Comparison of ENCODE assay signal across 8 cellular contexts in the genomic region with DNA sequence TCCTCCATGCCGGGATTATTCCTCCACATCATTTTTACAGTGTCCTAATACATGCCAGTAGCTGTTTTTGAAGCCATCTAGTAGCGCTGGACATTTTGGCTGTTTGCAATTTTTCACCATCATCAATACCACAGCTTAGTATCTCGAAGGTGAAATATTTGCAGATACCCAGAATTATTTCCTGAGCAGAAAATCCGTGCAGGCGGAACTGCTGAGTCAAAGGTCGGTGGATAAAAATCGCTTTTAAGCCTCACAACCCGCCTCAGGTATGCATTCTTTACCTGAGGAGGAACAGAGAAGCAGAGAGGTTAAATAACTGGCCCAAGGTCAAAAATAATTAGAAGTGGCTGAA. TPM values are rescaled to one million over a fixed set of nuclear protein-coding genes. Genes with fewer than 3 reads are reported as not detected.
DNase-seq lines count a peak whose midpoint lies in the region; ATAC-seq and TF ChIP-seq lines count a peak whose summit lies in the region.

No MANE protein-coding gene starts in this region.

- H3K9me3 ChIP-seq in iPS-20b (ENCODE audit: insufficient read depth, low read depth, low read length) = no peaks in the 10 kb centered on the region
- H3K9me3 ChIP-seq in stomach = no peaks in the 10 kb centered on the region

- peak overlapping the region; percentile 76 for H3K9ac ChIP-seq in iPS-20b (ENCODE audit: low read depth, low read length)

- TF ChIP-seq CTCF in 22Rv1 (IDR thresholded peaks at IDR 0.05) = no peak
- TF ChIP-seq CTCF in stomach (IDR thresholded peaks at IDR 0.05) = no peak

- peaks cover 23% of the 10 kb centered on the region for H3K36me3 Mint-ChIP-seq in activated T-helper 1 cell treated with anti-CD3 and anti-CD28 coated beads, Interleukin-12 subunit alpha, Interleukin-12 subunit beta, Interleukin-2, Interleukin-4 antibody, amounts not matched to agents 30 ng/mL and 10 ng/mL and 1 ng/mL, durations not matched to agents 14 hours and 24 hours and 36 hours (ENCODE audit: low read depth)

- ATAC-seq in GM21360 (IDR thresholded peaks at IDR 0.05; ENCODE audit: unreplicated experiment) (peak; percentile 4), GM19328 (IDR thresholded peaks at IDR 0.05; ENCODE audit: unreplicated experiment) (no peak), HG02973 (IDR thresholded peaks at IDR 0.05; ENCODE audit: unreplicated experiment) (no peak)

- H3K27me3 Mint-ChIP-seq in activated T-helper 1 cell treated with anti-CD3 and anti-CD28 coated beads, Interleukin-12 subunit alpha, Interleukin-12 subunit beta, Interleukin-2, Interleukin-4 antibody, amounts not matched to agents 30 ng/mL and 10 ng/mL and 1 ng/mL, durations not matched to agents 14 hours and 24 hours and 36 hours (ENCODE audit: insufficient read depth) = no peaks in the 10 kb centered on the region

- intact Hi-C loops in activated T-helper 1 cell treated with anti-CD3 and anti-CD28 coated beads, Interleukin-12 subunit alpha, Interleukin-12 subunit beta, Interleukin-2, Interleukin-4 antibody, amounts not matched to agents 30 ng/mL and 10 ng/mL and 1 ng/mL, durations not matched to agents 14 hours and 24 hours and 36 hours (cut with micrococcal nuclease) = loop anchor here (1.0 kb wide), 1 partner anchor 188 kb away; no protein-coding TSS in a partner anchor
- intact Hi-C loops in stomach (cut with DNase I; ENCODE audit: low total_unique reads) = no loop called here

- 4 to 8% (median 4%) methylated on average over 8 of the region's 8 CpGs for WGBS in stomach, 5 donors

- H3K4me3 ChIP-seq in iPS-20b (ENCODE audit: low read length) = peak overlapping the region; percentile 85
- H3K4me3 ChIP-seq in stomach = peak overlapping the region; percentile 79 to 83 (median 80)

- no peak for TF ChIP-seq EP300 in stomach (IDR thresholded peaks at IDR 0.05)

- H3K27ac Mint-ChIP-seq in activated T-helper 1 cell treated with anti-CD3 and anti-CD28 coated beads, Interleukin-12 subunit alpha, Interleukin-12 subunit beta, Interleukin-2, Interleukin-4 antibody, amounts not matched to agents 30 ng/mL and 10 ng/mL and 1 ng/mL, durations not matched to agents 14 hours and 24 hours and 36 hours = peak overlapping the region; percentile 91

- peaks cover 18% of the 10 kb centered on the region; the same call in 1 of the 2 replicates for H3K4me1 ChIP-seq in iPS-20b (ENCODE audit: insufficient read depth, low read length)
- H3K4me1 ChIP-seq in stomach = peaks cover 29 to 44% (median 38%) of the 10 kb centered on the region in 4 donors

- TF ChIP-seq POLR2A in stomach (IDR thresholded peaks at IDR 0.05) = no peak

- H3K4me3 Mint-ChIP-seq in activated T-helper 1 cell treated with anti-CD3 and anti-CD28 coated beads, Interleukin-12 subunit alpha, Interleukin-12 subunit beta, Interleukin-2, Interleukin-4 antibody, amounts not matched to agents 30 ng/mL and 10 ng/mL and 1 ng/mL, durations not matched to agents 14 hours and 24 hours and 36 hours = peak overlapping the region; percentile 89

- no peaks in the 10 kb centered on the region for H3K27me3 ChIP-seq in iPS-20b (ENCODE audit: insufficient read depth, low read length)
- H3K27me3 ChIP-seq in stomach = no peaks in the 10 kb centered on the region

- H3K4me1 Mint-ChIP-seq in activated T-helper 1 cell treated with anti-CD3 and anti-CD28 coated beads, Interleukin-12 subunit alpha, Interleukin-12 subunit beta, Interleukin-2, Interleukin-4 antibody, amounts not matched to agents 30 ng/mL and 10 ng/mL and 1 ng/mL, durations not matched to agents 14 hours and 24 hours and 36 hours (ENCODE audit: low read depth) = peaks cover 37% of the 10 kb centered on the region

- H3K36me3 ChIP-seq in iPS-20b (ENCODE audit: insufficient read depth, low read depth, low read length) (peaks cover 24% of the 10 kb centered on the region), stomach (peaks cover 0 to 18% (median 10%) of the 10 kb centered on the region in 4 donors)

- H3K27ac ChIP-seq in 22Rv1 (peak overlapping the region; percentile 84), iPS-20b (ENCODE audit: low read length) (peak overlapping the region; percentile 98), stomach (peak overlapping the region; percentile 95 to 98 (median 97))

- no peaks in the 10 kb centered on the region for H3K9me3 Mint-ChIP-seq in activated T-helper 1 cell treated with anti-CD3 and anti-CD28 coated beads, Interleukin-12 subunit alpha, Interleukin-12 subunit beta, Interleukin-2, Interleukin-4 antibody, amounts not matched to agents 30 ng/mL and 10 ng/mL and 1 ng/mL, durations not matched to agents 14 hours and 24 hours and 36 hours

- no peak for DNase-seq in activated T-helper 1 cell treated with anti-CD3 and anti-CD28 coated beads, Interleukin-12 subunit alpha, Interleukin-12 subunit beta, Interleukin-2, Interleukin-4 antibody, amounts not matched to agents 30 ng/mL and 10 ng/mL and 1 ng/mL, durations not matched to agents 14 hours and 24 hours and 36 hours (ENCODE audit: low spot score)
- no peak for DNase-seq in stomach
- DNase-seq in RPMI8226 = no peak

RNA-seq across cellular contexts. Expression of gene TNRC6A, which starts 0.6 kb away (rescaled TPM):
- total RNA-seq in activated T-helper 1 cell treated with anti-CD3 and anti-CD28 coated beads, Interleukin-12 subunit alpha, Interleukin-12 subunit beta, Interleukin-2, Interleukin-4 antibody, amounts not matched to agents 30 ng/mL and 10 ng/mL and 1 ng/mL, durations not matched to agents 14 hours and 24 hours and 36 hours = 57.8 and 60.9 TPM in 2 replicates
- total RNA-seq in stomach = 10 to 100 TPM; 37.1 to 59.6 (median 47.3) TPM
- 10 to 100 TPM in 1 of 3 donors, 1 to 10 TPM in 2; 6.8 to 30.2 (median 10.0) TPM for polyA plus RNA-seq in stomach
